8 cellular contexts compared by ENCODE assay signal in genomic region chr2:53787255-53787910, GRCh38. TPM values are rescaled to one million over a fixed set of nuclear protein-coding genes. Genes with fewer than 3 reads are reported as not detected.
DNase-seq lines count a peak whose midpoint lies in the region; ATAC-seq and TF ChIP-seq lines count a peak whose summit lies in the region.

No MANE protein-coding gene starts in this region.

- H3K4me3 ChIP-seq in fibroblast of pulmonary artery (replicated peaks; ENCODE audit: low read depth, low read length): peak overlapping the region; percentile 98

- no peak for TF ChIP-seq CTCF in WTC11 (IDR thresholded peaks at IDR 0.05)
- no peak for TF ChIP-seq CTCF in fibroblast of pulmonary artery (IDR thresholded peaks at IDR 0.05; ENCODE audit: low read length, missing control alignments)
- no peak for TF ChIP-seq CTCF in neural crest cell (conservative IDR thresholded peaks at IDR 0.05)

- H3K4me1 Mint-ChIP-seq in WTC11 (peaks cover 40% of the 10 kb centered on the region), neural crest cell (peaks cover 39% of the 10 kb centered on the region)

- H3K36me3 Mint-ChIP-seq in WTC11 (no peaks in the 10 kb centered on the region), neural crest cell (ENCODE audit: low read depth) (no peaks in the 10 kb centered on the region)

- H3K9me3 Mint-ChIP-seq in WTC11 (no peaks in the 10 kb centered on the region), neural crest cell (no peaks in the 10 kb centered on the region)

- H3K27me3 Mint-ChIP-seq in WTC11 (ENCODE audit: low read depth) (no peaks in the 10 kb centered on the region), neural crest cell (ENCODE audit: low read depth) (no peaks in the 10 kb centered on the region)

- H3K27ac Mint-ChIP-seq in WTC11 (peak overlapping the region; percentile 96), neural crest cell (ENCODE audit: unreplicated experiment) (peak overlapping the region; percentile 90)

- H3K4me3 Mint-ChIP-seq in WTC11 (peak overlapping the region; percentile 98), neural crest cell (peak overlapping the region; percentile 96)

- ATAC-seq in GM21528 (IDR thresholded peaks at IDR 0.05; ENCODE audit: low FRiP score, unreplicated experiment): peak; percentile 51
- ATAC-seq in WTC11: peak; percentile 60

- POLR2A ChIA-PET in WTC11 (lab: Charles Lee): interaction anchor here (1.5 to 1.6 kb wide), 2 partner anchors 11 to 20 kb away, joined by 5 to 11 read pairs; partner anchors contain the start of gene CHAC2

- CTCF ChIA-PET in WTC11 (lab: Charles Lee): no interaction called here

- peak; percentile 52 for DNase-seq in DMS53 (lab: John Stamatoyannopoulos, UW)
- DNase-seq in DMS53 treated with DMSO at 0.1 percent for 48 hours (lab: John Stamatoyannopoulos, UW; ENCODE audit: unreplicated experiment): no peak
- peak; percentile 45 for DNase-seq in HT-29 (ENCODE audit: low spot score)
- DNase-seq in WTC11 (ENCODE audit: low spot score): no peak
- DNase-seq in fibroblast of pulmonary artery (ENCODE audit: low read depth): peak; percentile 25
- no peak for DNase-seq in neural crest cell (ENCODE audit: low read depth, low spot score)
- no peak for DNase-seq in NCI-H1436 treated with DMSO at 0.1 percent for 48 hours (lab: John Stamatoyannopoulos, UW)

TF ChIP-seq in WTC11, 78 proteins besides CTCF, POLR2A, EP300 and RAD21:
- TF ChIP-seq ZNF232 (CRISPR knock-in tag; IDR thresholded peaks at IDR 0.05) (no peak), AR (CRISPR knock-in tag; IDR thresholded peaks at IDR 0.05) (no peak), SMAD4 (CRISPR knock-in tag; IDR thresholded peaks at IDR 0.05) (no peak), MYBL2 (CRISPR knock-in tag; IDR thresholded peaks at IDR 0.05) (no peak), ZNF138 (CRISPR knock-in tag; conservative IDR thresholded peaks at IDR 0.05) (no peak), TCF7 (CRISPR knock-in tag; IDR thresholded peaks at IDR 0.05; ENCODE audit: low read depth) (no peak), GABPB1 (CRISPR knock-in tag; IDR thresholded peaks at IDR 0.05) (no peak), HMGA2 (CRISPR knock-in tag; IDR thresholded peaks at IDR 0.05) (no peak), ZNF425 (CRISPR knock-in tag; conservative IDR thresholded peaks at IDR 0.05) (no peak), ZNF263 (CRISPR knock-in tag; IDR thresholded peaks at IDR 0.05; ENCODE audit: low read depth) (no peak), CREB1 (CRISPR knock-in tag; IDR thresholded peaks at IDR 0.05) (no peak), FOXP4 (CRISPR knock-in tag; IDR thresholded peaks at IDR 0.05) (no peak)

RNA-seq across cellular contexts. Expression of gene ERLEC1, which starts 0.5 kb away (rescaled TPM):
- 34.5 and 39.4 TPM in 2 replicates for total RNA-seq in HT-29 (2014; rRNA removed; shearing (Covaris generic))
- 25.9 to 27.8 TPM (median 26.5 TPM) in 3 replicates for total RNA-seq in WTC11 (2021)
- total RNA-seq in neural crest cell: 22.2 and 23.1 TPM in 2 replicates

RNA-seq across cellular contexts. Expression of gene ASB3, which starts 0.6 kb away (rescaled TPM):
- 6.3 and 9.5 TPM in 2 replicates for total RNA-seq in HT-29 (2014; rRNA removed; shearing (Covaris generic))
- total RNA-seq in WTC11 (2021): 26.9 to 30.2 TPM (median 30.0 TPM) in 3 replicates
- 32.9 and 36.8 TPM in 2 replicates for total RNA-seq in neural crest cell

RNA-seq across cellular contexts. Expression of gene CHAC2, which starts 19.8 kb away (rescaled TPM):
- total RNA-seq in HT-29 (2014; rRNA removed; shearing (Covaris generic)): 10.3 and 11.7 TPM in 2 replicates
- 8.7 to 10.2 TPM (median 9.6 TPM) in 3 replicates for total RNA-seq in WTC11 (2021)
- 7.8 and 7.9 TPM in 2 replicates for total RNA-seq in neural crest cell

Comparison
In these comparisons a context has a peak if more than half of its experiments do, and no peak if none do; other contexts are left out.
1. DNase-seq: peak in DMS53 (single experiment), HT-29 (single experiment) and fibroblast of pulmonary artery (single experiment); none in DMS53 treated with DMSO at 0.1 percent for 48 hours (single experiment), WTC11 (single experiment), neural crest cell (single experiment) and NCI-H1436 treated with DMSO at 0.1 percent for 48 hours (single experiment).